ENCODE assay signal across 8 cellular contexts in genomic region chr2:39665811-39666488, GRCh38. TPM values are rescaled to one million over a fixed set of nuclear protein-coding genes. Genes with fewer than 3 reads are reported as not detected.
DNase-seq lines count a peak whose midpoint lies in the region; ATAC-seq and TF ChIP-seq lines count a peak whose summit lies in the region.

TMEM178A (plus strand) TSS chr2:39665917; CDS start chr2:39665975, 58 bp downstream.

- H3K9ac ChIP-seq in fibroblast of lung (ENCODE audit: insufficient read depth, low read length), result peak within 1 kb of the TSS; percentile 49
- peak within 1 kb of the TSS; percentile 22 for H3K9ac ChIP-seq in neural progenitor cell

- H3K36me3 ChIP-seq in fibroblast of lung (ENCODE audit: control insufficient read depth, insufficient read depth, low read length), result no peaks in the 10 kb centered on the region
- no peaks in the 10 kb centered on the region for H3K36me3 ChIP-seq in neural progenitor cell

- H4K20me1 ChIP-seq in fibroblast of lung (ENCODE audit: control insufficient read depth, extremely low read depth, insufficient read depth, low read length), result no peaks in the 10 kb centered on the region
- peaks cover 3% of the 10 kb centered on the region for H4K20me1 ChIP-seq in neural progenitor cell (ENCODE audit: low read depth)

- H3K27me3 Mint-ChIP-seq in T-cell (peaks cover 54 to 68% of the 10 kb centered on the region in 2 donors), neural progenitor cell (ENCODE audit: insufficient read depth, low read depth) (peaks cover 5% of the 10 kb centered on the region)

- POLR2A ChIA-PET in T-cell (lab: Charles Lee), result no interaction called here

- intact Hi-C loops in posterior vena cava (cut with DNase I), result loop anchor here in 1 of 2 donors (10.0 kb wide), 1 partner anchor 299 kb away; no protein-coding TSS in a partner anchor

- H3K79me2 ChIP-seq in fibroblast of lung (ENCODE audit: control insufficient read depth, insufficient read depth, low read length) (no peaks in the 10 kb centered on the region), neural progenitor cell (ENCODE audit: low read depth) (no peaks in the 10 kb centered on the region)

- H3K4me1 ChIP-seq in fibroblast of lung (ENCODE audit: control insufficient read depth, extremely low read depth, insufficient read depth, low read length) (peaks cover 7% of the 10 kb centered on the region), neural progenitor cell (peaks cover 10% of the 10 kb centered on the region)

- H3K4me3 ChIP-seq in fibroblast of lung (replicated peaks in 1 of 4; ENCODE audit: control extremely low read depth in 1 of 4, insufficient read depth in 1 of 4, low read depth in 3 of 4, low read length in 4 of 4) (peak within 1 kb of the TSS; percentile 29 to 47 (median 38)), neural progenitor cell (peak within 1 kb of the TSS; percentile 86)

- ATAC-seq in T-cell (replicated peaks in 1 of 4), result no peak

- H3K27ac ChIP-seq in fibroblast of lung (ENCODE audit: insufficient read depth, low read length), result no peak within 1 kb of the TSS
- no peak within 1 kb of the TSS for H3K27ac ChIP-seq in neural progenitor cell

- H3K27me3 ChIP-seq in fibroblast of lung (ENCODE audit: control insufficient read depth, insufficient read depth, low read length) (peaks cover 34% of the 10 kb centered on the region), neural progenitor cell (peaks cover 59% of the 10 kb centered on the region)

- no peaks in the 10 kb centered on the region for H3F3A ChIP-seq in neural progenitor cell (ENCODE audit: low read depth)

- H2AFZ ChIP-seq in fibroblast of lung (ENCODE audit: low read length) (peak within 1 kb of the TSS; percentile 63), neural progenitor cell (replicated peaks) (peak within 1 kb of the TSS; percentile 81)

- H3K4me1 Mint-ChIP-seq in T-cell (peaks cover 11 to 21% (median 13%) of the 10 kb centered on the region in 3 donors), neural progenitor cell (peaks cover 26% of the 10 kb centered on the region)

- DNase-seq in NCI-H1417 (lab: John Stamatoyannopoulos, UW) (peak in 2 of 3 experiments; percentile 64 to 71), NCI-H1417 treated with DMSO at 0.1 percent for 48 hours (lab: John Stamatoyannopoulos, UW) (no peak), T-cell (no peak), fibroblast of lung (ENCODE audit: low read depth in 2 of 2) (peak in 1 of 2 donors; percentile 22), neural progenitor cell (ENCODE audit: low spot score) (peak; percentile 64), NAMALWA (ENCODE audit: low spot score) (no peak), superior temporal gyrus (ENCODE audit: extremely low spot score) (no peak), posterior vena cava (ENCODE audit: low spot score) (no peak)

- H3K9me3 ChIP-seq in fibroblast of lung (ENCODE audit: control insufficient read depth, insufficient read depth, low read depth, low read length) (no peaks in the 10 kb centered on the region), neural progenitor cell (ENCODE audit: low read depth) (no peaks in the 10 kb centered on the region)

- H3K9me3 Mint-ChIP-seq in T-cell (no peaks in the 10 kb centered on the region), neural progenitor cell (peaks cover 2% of the 10 kb centered on the region)

- H3K4me2 ChIP-seq in fibroblast of lung (ENCODE audit: extremely low read depth, insufficient read depth, low read length), result peak within 1 kb of the TSS; percentile 90
- peak within 1 kb of the TSS; percentile 99 for H3K4me2 ChIP-seq in neural progenitor cell

- no peak for TF ChIP-seq CTCF in fibroblast of lung (conservative IDR thresholded peaks at IDR 0.05 in 1 of 2, IDR thresholded peaks at IDR 0.05 in 1 of 2; ENCODE audit: low read depth in 1 of 2, low read length in 2 of 2)
- no peak for TF ChIP-seq CTCF in neural progenitor cell (IDR thresholded peaks at IDR 0.05)

- H3K27ac Mint-ChIP-seq in T-cell, result no peak within 1 kb of the TSS
- H3K27ac Mint-ChIP-seq in neural progenitor cell, result peak within 1 kb of the TSS; percentile 95

- H3K36me3 Mint-ChIP-seq in T-cell (no peaks in the 10 kb centered on the region), neural progenitor cell (peaks cover 12% of the 10 kb centered on the region)

- CTCF ChIA-PET in T-cell (lab: Charles Lee), result no interaction called here

- H3K4me3 Mint-ChIP-seq in T-cell, result peak within 1 kb of the TSS in 2 of 3 donors; percentile 25 to 62
- peak within 1 kb of the TSS; percentile 99 for H3K4me3 Mint-ChIP-seq in neural progenitor cell

RNA-seq across cellular contexts. Expression of gene TMEM178A, which starts in this region (rescaled TPM):
- total RNA-seq in T-cell, result under 1 TPM in 3 of 5 donors, not detected in 2; 0.32 to 0.47 (median 0.45) TPM
- 0.26 and 1.5 TPM in 2 replicates for total RNA-seq in fibroblast of lung
- polyA plus RNA-seq in fibroblast of lung, result 0.63 and 6.9 TPM in 2 replicates
- 0.63 and 6.2 TPM in 2 replicates for polyA plus RNA-seq in fibroblast of lung (2012)
- 1.8 and 13.0 TPM in 2 replicates for polyA minus RNA-seq in fibroblast of lung (ENCODE audit: low replicate concordance)
- total RNA-seq in neural progenitor cell (ENCODE audit: low replicate concordance), result 11.8 and 19.2 TPM in 2 replicates
- 1 to 10 TPM in 1 of 2 donors, under 1 TPM in 1; 0.69 to 1.0 TPM for total RNA-seq in posterior vena cava

Comparison
In these comparisons a context has a peak if more than half of its experiments do, and no peak if none do; other contexts are left out.
1. DNase-seq: peak in NCI-H1417 (2 of 3) and neural progenitor cell (single experiment); none in NCI-H1417 treated with DMSO at 0.1 percent for 48 hours (single experiment), T-cell (0 of 34), NAMALWA (single experiment), superior temporal gyrus (single experiment) and posterior vena cava (single experiment).